ENCODE assay signal across 9 cellular contexts in the genomic region with DNA sequence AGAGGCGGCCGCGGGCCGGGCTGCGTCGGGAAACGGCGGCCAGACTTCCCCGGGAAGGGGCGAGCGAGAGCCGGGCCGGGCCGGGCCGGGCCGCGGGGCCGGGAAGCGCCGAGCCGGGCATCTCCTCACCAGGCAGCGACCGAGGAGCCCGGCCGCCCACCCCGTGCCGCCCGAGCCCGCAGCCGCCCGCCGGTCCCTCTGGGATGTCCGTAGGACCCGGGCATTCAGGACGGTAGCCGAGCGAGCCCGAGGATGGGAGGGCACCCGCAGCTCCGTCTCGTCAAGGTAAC. TPM values are rescaled to one million over a fixed set of nuclear protein-coding genes. Genes with fewer than 3 reads are reported as not detected.
DNase-seq lines count a peak whose midpoint lies in the region; ATAC-seq lines count a peak whose summit lies in the region.
"Had no signal": no experiment of that assay in that cellular context is flagged by ENCODE, and none has a peak within 500 bp of the region (broad histone marks: within the 10 kb centered on the region; RNA-seq: fewer than 3 reads in every experiment).

A gene (plus strand): TSS at position 28 of the 290 bp plus-strand sequence. CDS start 225 bp downstream, at position 253.

- H3K9me3 ChIP-seq in iPS-15b (ENCODE audit: control insufficient read depth, insufficient read depth, low read length) = no peaks in the 10 kb centered on the region
- no peaks in the 10 kb centered on the region for H3K9me3 ChIP-seq in skeletal muscle tissue (ENCODE audit: control insufficient read depth in 3 of 3, low read length in 3 of 3)
- H3K9me3 ChIP-seq: adrenal gland had no signal

- H3K9me3 Mint-ChIP-seq in activated T-cell treated with anti-CD3 and anti-CD28 coated beads, Interleukin-2, amount 50 U/mL, for 4 hours = no peaks in the 10 kb centered on the region

- ATAC-seq in activated T-cell treated with anti-CD3 and anti-CD28 coated beads, Interleukin-2, amount 50 U/mL, for 4 hours = peak in 1 of 2 donors; percentile 10
- no peak for ATAC-seq in HG03469 (IDR thresholded peaks at IDR 0.05; ENCODE audit: unreplicated experiment)

- H3K4me1 Mint-ChIP-seq in activated T-cell treated with anti-CD3 and anti-CD28 coated beads, Interleukin-2, amount 50 U/mL, for 4 hours (ENCODE audit: low read depth) = peaks cover 4% of the 10 kb centered on the region

- H3K4me3 Mint-ChIP-seq in activated T-cell treated with anti-CD3 and anti-CD28 coated beads, Interleukin-2, amount 50 U/mL, for 4 hours = peak within 1 kb of the TSS; percentile 76

- no peaks in the 10 kb centered on the region for H3K36me3 Mint-ChIP-seq in activated T-cell treated with anti-CD3 and anti-CD28 coated beads, Interleukin-2, amount 50 U/mL, for 4 hours (ENCODE audit: insufficient read depth)

- H3K36me3 ChIP-seq in H7 (replicated peaks; ENCODE audit: control insufficient read depth, insufficient read depth, low read length) (no peaks in the 10 kb centered on the region), iPS-15b (ENCODE audit: control insufficient read depth, insufficient read depth, low read length) (no peaks in the 10 kb centered on the region), skeletal muscle tissue (ENCODE audit: control insufficient read depth in 3 of 3, insufficient read depth in 3 of 3, low read length in 3 of 3) (no peaks in the 10 kb centered on the region)
- H3K36me3 ChIP-seq: adrenal gland had no signal

- H3K27me3 ChIP-seq in H7 (ENCODE audit: control insufficient read depth, insufficient read depth, low read length) (peaks cover 46% of the 10 kb centered on the region), iPS-15b (ENCODE audit: control insufficient read depth, insufficient read depth, low read length) (peaks cover 58% of the 10 kb centered on the region), skeletal muscle tissue (ENCODE audit: control insufficient read depth in 3 of 3, insufficient read depth in 3 of 3, low read length in 3 of 3) (peaks cover 29 to 64% (median 56%) of the 10 kb centered on the region in 3 donors)

- peaks cover 70% of the 10 kb centered on the region for H3K27me3 Mint-ChIP-seq in activated T-cell treated with anti-CD3 and anti-CD28 coated beads, Interleukin-2, amount 50 U/mL, for 4 hours (ENCODE audit: low read depth)

- DNase-seq in H7 = no peak
- DNase-seq in activated T-cell treated with anti-CD3 and anti-CD28 coated beads, Interleukin-2, amount 50 U/mL, for 4 hours = no peak
- no peak for DNase-seq in NCI-H1436 treated with DMSO at 0.1 percent for 48 hours (lab: John Stamatoyannopoulos, UW)
- no peak for DNase-seq in effector CD4-positive, alpha-beta T cell
- no peak for DNase-seq in SKM-1 (lab: John Stamatoyannopoulos, UW; ENCODE audit: unreplicated experiment)

- H3K4me3 ChIP-seq in H7 (ENCODE audit: insufficient read depth, low read depth, low read length) (peak within 1 kb of the TSS; percentile 58), iPS-15b (ENCODE audit: low read depth, low read length) (peak within 1 kb of the TSS; percentile 79), skeletal muscle tissue (ENCODE audit: low read length in 3 of 3) (peak within 1 kb of the TSS; percentile 43 to 65 (median 56))

- no peak within 1 kb of the TSS for H3K27ac ChIP-seq in skeletal muscle tissue (ENCODE audit: low read depth, low read length)
- H3K27ac ChIP-seq: adrenal gland had no signal

- H3K9ac ChIP-seq in iPS-15b (ENCODE audit: low read depth, low read length) = no peak within 1 kb of the TSS
- peak within 1 kb of the TSS; percentile 14 to 43 (median 40) for H3K9ac ChIP-seq in skeletal muscle tissue (ENCODE audit: low read depth in 1 of 3, low read length in 3 of 3)

- H3K4me1 ChIP-seq in iPS-15b (ENCODE audit: control insufficient read depth, insufficient read depth, low read length) (no peaks in the 10 kb centered on the region), skeletal muscle tissue (ENCODE audit: control insufficient read depth in 3 of 3, insufficient read depth in 3 of 3, low read length in 3 of 3) (peaks cover 15 to 27% (median 17%) of the 10 kb centered on the region in 3 donors)

RNA-seq across cellular contexts. Expression of the gene that starts here (rescaled TPM):
- 0.14 and 0.81 TPM in 2 replicates for total RNA-seq in H7 (2014; rRNA removed; shearing (Covaris generic))
- total RNA-seq in activated T-cell treated with anti-CD3 and anti-CD28 coated beads, Interleukin-2, amount 50 U/mL, for 4 hours = not detected
- total RNA-seq in skeletal muscle tissue = 0.52 TPM
